Comparison of ENCODE assay signal across 1 cellular context in genomic region chr15:66402885-66403284, GRCh38.
TF ChIP-seq lines count a peak whose summit lies in the region.

No MANE protein-coding gene starts in this region.

TF ChIP-seq in GM23338, 12 proteins besides CTCF, POLR2A, EP300 and RAD21 (continued from another document):
- TF ChIP-seq, protein P1, sequence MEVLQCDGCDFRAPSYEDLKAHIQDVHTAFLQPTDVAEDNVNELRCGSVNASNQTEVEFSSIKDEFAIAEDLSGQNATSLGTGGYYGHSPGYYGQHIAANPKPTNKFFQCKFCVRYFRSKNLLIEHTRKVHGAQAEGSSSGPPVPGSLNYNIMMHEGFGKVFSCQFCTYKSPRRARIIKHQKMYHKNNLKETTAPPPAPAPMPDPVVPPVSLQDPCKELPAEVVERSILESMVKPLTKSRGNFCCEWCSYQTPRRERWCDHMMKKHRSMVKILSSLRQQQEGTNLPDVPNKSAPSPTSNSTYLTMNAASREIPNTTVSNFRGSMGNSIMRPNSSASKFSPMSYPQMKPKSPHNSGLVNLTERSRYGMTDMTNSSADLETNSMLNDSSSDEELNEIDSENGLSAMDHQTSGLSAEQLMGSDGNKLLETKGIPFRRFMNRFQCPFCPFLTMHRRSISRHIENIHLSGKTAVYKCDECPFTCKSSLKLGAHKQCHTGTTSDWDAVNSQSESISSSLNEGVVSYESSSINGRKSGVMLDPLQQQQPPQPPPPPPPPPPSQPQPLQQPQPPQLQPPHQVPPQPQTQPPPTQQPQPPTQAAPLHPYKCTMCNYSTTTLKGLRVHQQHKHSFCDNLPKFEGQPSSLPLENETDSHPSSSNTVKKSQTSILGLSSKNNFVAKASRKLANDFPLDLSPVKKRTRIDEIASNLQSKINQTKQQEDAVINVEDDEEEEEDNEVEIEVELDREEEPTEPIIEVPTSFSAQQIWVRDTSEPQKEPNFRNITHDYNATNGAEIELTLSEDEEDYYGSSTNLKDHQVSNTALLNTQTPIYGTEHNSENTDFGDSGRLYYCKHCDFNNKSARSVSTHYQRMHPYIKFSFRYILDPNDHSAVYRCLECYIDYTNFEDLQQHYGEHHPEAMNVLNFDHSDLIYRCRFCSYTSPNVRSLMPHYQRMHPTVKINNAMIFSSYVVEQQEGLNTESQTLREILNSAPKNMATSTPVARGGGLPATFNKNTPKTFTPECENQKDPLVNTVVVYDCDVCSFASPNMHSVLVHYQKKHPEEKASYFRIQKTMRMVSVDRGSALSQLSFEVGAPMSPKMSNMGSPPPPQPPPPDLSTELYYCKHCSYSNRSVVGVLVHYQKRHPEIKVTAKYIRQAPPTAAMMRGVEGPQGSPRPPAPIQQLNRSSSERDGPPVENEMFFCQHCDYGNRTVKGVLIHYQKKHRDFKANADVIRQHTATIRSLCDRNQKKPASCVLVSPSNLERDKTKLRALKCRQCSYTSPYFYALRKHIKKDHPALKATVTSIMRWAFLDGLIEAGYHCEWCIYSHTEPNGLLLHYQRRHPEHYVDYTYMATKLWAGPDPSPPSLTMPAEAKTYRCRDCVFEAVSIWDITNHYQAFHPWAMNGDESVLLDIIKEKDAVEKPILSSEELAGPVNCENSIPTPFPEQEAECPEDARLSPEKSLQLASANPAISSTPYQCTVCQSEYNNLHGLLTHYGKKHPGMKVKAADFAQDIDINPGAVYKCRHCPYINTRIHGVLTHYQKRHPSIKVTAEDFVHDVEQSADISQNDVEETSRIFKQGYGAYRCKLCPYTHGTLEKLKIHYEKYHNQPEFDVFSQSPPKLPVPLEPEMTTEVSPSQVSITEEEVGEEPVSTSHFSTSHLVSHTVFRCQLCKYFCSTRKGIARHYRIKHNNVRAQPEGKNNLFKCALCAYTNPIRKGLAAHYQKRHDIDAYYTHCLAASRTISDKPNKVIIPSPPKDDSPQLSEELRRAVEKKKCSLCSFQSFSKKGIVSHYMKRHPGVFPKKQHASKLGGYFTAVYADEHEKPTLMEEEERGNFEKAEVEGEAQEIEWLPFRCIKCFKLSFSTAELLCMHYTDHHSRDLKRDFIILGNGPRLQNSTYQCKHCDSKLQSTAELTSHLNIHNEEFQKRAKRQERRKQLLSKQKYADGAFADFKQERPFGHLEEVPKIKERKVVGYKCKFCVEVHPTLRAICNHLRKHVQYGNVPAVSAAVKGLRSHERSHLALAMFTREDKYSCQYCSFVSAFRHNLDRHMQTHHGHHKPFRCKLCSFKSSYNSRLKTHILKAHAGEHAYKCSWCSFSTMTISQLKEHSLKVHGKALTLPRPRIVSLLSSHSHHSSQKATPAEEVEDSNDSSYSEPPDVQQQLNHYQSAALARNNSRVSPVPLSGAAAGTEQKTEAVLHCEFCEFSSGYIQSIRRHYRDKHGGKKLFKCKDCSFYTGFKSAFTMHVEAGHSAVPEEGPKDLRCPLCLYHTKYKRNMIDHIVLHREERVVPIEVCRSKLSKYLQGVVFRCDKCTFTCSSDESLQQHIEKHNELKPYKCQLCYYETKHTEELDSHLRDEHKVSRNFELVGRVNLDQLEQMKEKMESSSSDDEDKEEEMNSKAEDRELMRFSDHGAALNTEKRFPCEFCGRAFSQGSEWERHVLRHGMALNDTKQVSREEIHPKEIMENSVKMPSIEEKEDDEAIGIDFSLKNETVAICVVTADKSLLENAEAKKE (CRISPR knock-in tag; IDR thresholded peaks at IDR 0.05): no peak
- TF ChIP-seq, protein P2, sequence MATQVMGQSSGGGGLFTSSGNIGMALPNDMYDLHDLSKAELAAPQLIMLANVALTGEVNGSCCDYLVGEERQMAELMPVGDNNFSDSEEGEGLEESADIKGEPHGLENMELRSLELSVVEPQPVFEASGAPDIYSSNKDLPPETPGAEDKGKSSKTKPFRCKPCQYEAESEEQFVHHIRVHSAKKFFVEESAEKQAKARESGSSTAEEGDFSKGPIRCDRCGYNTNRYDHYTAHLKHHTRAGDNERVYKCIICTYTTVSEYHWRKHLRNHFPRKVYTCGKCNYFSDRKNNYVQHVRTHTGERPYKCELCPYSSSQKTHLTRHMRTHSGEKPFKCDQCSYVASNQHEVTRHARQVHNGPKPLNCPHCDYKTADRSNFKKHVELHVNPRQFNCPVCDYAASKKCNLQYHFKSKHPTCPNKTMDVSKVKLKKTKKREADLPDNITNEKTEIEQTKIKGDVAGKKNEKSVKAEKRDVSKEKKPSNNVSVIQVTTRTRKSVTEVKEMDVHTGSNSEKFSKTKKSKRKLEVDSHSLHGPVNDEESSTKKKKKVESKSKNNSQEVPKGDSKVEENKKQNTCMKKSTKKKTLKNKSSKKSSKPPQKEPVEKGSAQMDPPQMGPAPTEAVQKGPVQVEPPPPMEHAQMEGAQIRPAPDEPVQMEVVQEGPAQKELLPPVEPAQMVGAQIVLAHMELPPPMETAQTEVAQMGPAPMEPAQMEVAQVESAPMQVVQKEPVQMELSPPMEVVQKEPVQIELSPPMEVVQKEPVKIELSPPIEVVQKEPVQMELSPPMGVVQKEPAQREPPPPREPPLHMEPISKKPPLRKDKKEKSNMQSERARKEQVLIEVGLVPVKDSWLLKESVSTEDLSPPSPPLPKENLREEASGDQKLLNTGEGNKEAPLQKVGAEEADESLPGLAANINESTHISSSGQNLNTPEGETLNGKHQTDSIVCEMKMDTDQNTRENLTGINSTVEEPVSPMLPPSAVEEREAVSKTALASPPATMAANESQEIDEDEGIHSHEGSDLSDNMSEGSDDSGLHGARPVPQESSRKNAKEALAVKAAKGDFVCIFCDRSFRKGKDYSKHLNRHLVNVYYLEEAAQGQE (IDR thresholded peaks at IDR 0.05; ENCODE audit: unreplicated experiment): no peak
- no peak for TF ChIP-seq NANOG (IDR thresholded peaks at IDR 0.05; ENCODE audit: borderline replicate concordance)
- TF ChIP-seq ZNF114 (CRISPR knock-in tag; IDR thresholded peaks at IDR 0.05): no peak
- TF ChIP-seq JUNB (IDR thresholded peaks at IDR 0.05; ENCODE audit: unreplicated experiment): no peak
- no peak for TF ChIP-seq EZH2 (IDR thresholded peaks at IDR 0.05; ENCODE audit: low read depth, unreplicated experiment)
- TF ChIP-seq EZH2phosphoT487 (IDR thresholded peaks at IDR 0.05; ENCODE audit: unreplicated experiment): no peak
- TF ChIP-seq STAT1 (IDR thresholded peaks at IDR 0.05; ENCODE audit: unreplicated experiment): no peak
